Comparison of ENCODE assay signal across 8 cellular contexts in the genomic region with DNA sequence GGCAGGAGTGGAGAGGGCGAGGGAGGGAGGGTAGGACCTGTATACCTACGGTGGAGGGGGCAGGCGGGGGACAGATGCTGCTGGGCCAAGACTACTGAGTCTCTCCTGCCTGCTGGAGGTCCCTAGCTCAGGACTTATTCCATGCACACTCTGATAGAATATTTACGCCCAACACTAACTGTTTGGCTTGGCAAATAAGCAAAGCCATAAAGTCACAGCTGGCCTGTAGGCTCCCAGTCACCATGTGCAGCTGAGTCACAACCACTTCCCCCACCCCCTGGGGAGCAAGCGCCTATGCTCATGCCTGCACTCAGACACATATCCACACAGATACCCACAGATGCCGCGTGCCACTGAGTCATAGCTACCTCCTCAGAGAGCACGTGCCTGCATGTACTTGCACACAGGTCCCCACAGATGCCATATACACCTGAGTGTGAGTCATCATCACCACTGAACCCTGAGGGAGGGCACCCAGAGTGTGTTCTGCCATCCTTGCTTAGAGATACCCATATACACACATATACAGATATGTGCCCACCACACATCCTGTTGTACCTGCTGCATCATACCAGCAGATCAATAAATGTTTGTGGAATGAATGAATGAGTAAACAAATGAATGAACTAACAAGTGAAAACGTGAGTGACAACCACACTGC.
DNase-seq lines count a peak whose midpoint lies in the region; ATAC-seq and TF ChIP-seq lines count a peak whose summit lies in the region.

No MANE protein-coding gene starts in this region.

- TF ChIP-seq EP300 in gastroesophageal sphincter (IDR thresholded peaks at IDR 0.05): no peak

- no peak for TF ChIP-seq POLR2A in gastroesophageal sphincter (IDR thresholded peaks at IDR 0.05)

- H3K27me3 Mint-ChIP-seq in activated naive CD4-positive, alpha-beta T cell treated with anti-CD3 and anti-CD28 coated beads for 36 hours (ENCODE audit: low read depth): no peaks in the 10 kb centered on the region

- H3K4me1 ChIP-seq in gastroesophageal sphincter (peaks cover 0 to 57% (median 24%) of the 10 kb centered on the region in 3 donors), psoas muscle (peaks cover 23% of the 10 kb centered on the region)

- H3K9me3 Mint-ChIP-seq in activated naive CD4-positive, alpha-beta T cell treated with anti-CD3 and anti-CD28 coated beads for 36 hours: no peaks in the 10 kb centered on the region

- intact Hi-C loops in activated naive CD4-positive, alpha-beta T cell treated with anti-CD3 and anti-CD28 coated beads for 36 hours (cut with micrococcal nuclease): loop anchor here (1.0 to 10.0 kb wide), 15 partner anchors 43 to 978 kb away; a partner anchor contains a TSS
- intact Hi-C loops in psoas muscle (cut with DNase I): loop anchor here (2.0 to 5.0 kb wide), 7 partner anchors 38 to 568 kb away; a partner anchor contains a TSS

- WGBS in gastroesophageal sphincter (ENCODE audit: low coverage in 1 of 2), 2 donors: 0 to 37% methylated on average over 1 to 6 of the region's 9 CpGs
- WGBS in psoas muscle, 3 donors: 34 to 49% (median 49%) methylated on average over 9 of the region's 9 CpGs

- H3K4me1 Mint-ChIP-seq in activated naive CD4-positive, alpha-beta T cell treated with anti-CD3 and anti-CD28 coated beads for 36 hours (ENCODE audit: low read depth): peaks cover 39% of the 10 kb centered on the region

- TF ChIP-seq CTCF in AG09309 (IDR thresholded peaks at IDR 0.05; ENCODE audit: control insufficient read depth, insufficient read depth, low read depth, low read length, missing control alignments) (no peak), HL-60 (IDR thresholded peaks at IDR 0.05; ENCODE audit: insufficient read depth, low read length) (no peak), gastroesophageal sphincter (IDR thresholded peaks at IDR 0.05) (no peak), psoas muscle (IDR thresholded peaks at IDR 0.05) (no peak)

- H3K9me3 ChIP-seq in gastroesophageal sphincter (no peaks in the 10 kb centered on the region), psoas muscle (no peaks in the 10 kb centered on the region)

- H3K4me3 ChIP-seq in AG09309 (ENCODE audit: control insufficient read depth, low read depth, low read length): no peak overlapping the region
- peak overlapping the region; percentile 56 for H3K4me3 ChIP-seq in HL-60 (replicated peaks; ENCODE audit: insufficient read depth, low read length)
- H3K4me3 ChIP-seq in gastroesophageal sphincter: peak overlapping the region in 1 of 2 donors; percentile 87
- H3K4me3 ChIP-seq in psoas muscle: peak overlapping the region; percentile 71

- H3K27ac Mint-ChIP-seq in activated naive CD4-positive, alpha-beta T cell treated with anti-CD3 and anti-CD28 coated beads for 36 hours: peak overlapping the region; percentile 97

- ATAC-seq in GM18909 (IDR thresholded peaks at IDR 0.05; ENCODE audit: poor library complexity, unreplicated experiment) (peak; percentile 52), gastroesophageal sphincter (peak; percentile 59), psoas muscle (peak; percentile 79 to 82 (median 79))

- DNase-seq in AG09309 (ENCODE audit: low read depth) (peak; percentile 99), HL-60 (ENCODE audit: low read depth in 1 of 2, low spot score in 1 of 2) (peak; percentile 87 to 92), SIG-M5 treated with dmso at 0.1 percent for 504 hours (lab: John Stamatoyannopoulos, UW; ENCODE audit: unreplicated experiment) (peak; percentile 95), psoas muscle (peak; percentile 88 to 92), ureter (ENCODE audit: low spot score) (peak; percentile 93)
- DNase-seq in activated naive CD4-positive, alpha-beta T cell treated with anti-CD3 and anti-CD28 coated beads for 36 hours: peak; percentile 98

- H3K27ac ChIP-seq in HL-60 (replicated peaks) (peak overlapping the region; percentile 95), gastroesophageal sphincter (peak overlapping the region; percentile 7 to 93 (median 90)), psoas muscle (peak overlapping the region; percentile 90)

- H3K36me3 ChIP-seq in gastroesophageal sphincter (no peaks in the 10 kb centered on the region), psoas muscle (ENCODE audit: insufficient read depth in 1 of 2, low read depth in 1 of 2) (no peaks in the 10 kb centered on the region)

- H3K36me3 Mint-ChIP-seq in activated naive CD4-positive, alpha-beta T cell treated with anti-CD3 and anti-CD28 coated beads for 36 hours (ENCODE audit: low read depth): peaks cover 8% of the 10 kb centered on the region

- CTCF ChIA-PET in activated naive CD4-positive, alpha-beta T cell treated with anti-CD3 and anti-CD28 coated beads for 36 hours (lab: Charles Lee): interaction anchor here (0.6 to 3.3 kb wide), 18 partner anchors 10 to 795 kb away, joined by 3 to 31 read pairs (median 6); a partner anchor contains a TSS

- H3K27me3 ChIP-seq in HL-60 (ENCODE audit: insufficient read depth, poor library complexity, severe bottlenecking) (no peaks in the 10 kb centered on the region), gastroesophageal sphincter (no peaks in the 10 kb centered on the region), psoas muscle (ENCODE audit: insufficient read depth in 3 of 3, low read length in 2 of 3) (no peaks in the 10 kb centered on the region)

- peak overlapping the region; percentile 86 for H3K4me3 Mint-ChIP-seq in activated naive CD4-positive, alpha-beta T cell treated with anti-CD3 and anti-CD28 coated beads for 36 hours
